ENCODE assay signal across 1 cellular context in genomic region chr4:153143527-153144348, GRCh38.
TF ChIP-seq lines count a peak whose summit lies in the region.

No MANE protein-coding gene starts in this region.

TF ChIP-seq in K562, 482 proteins besides CTCF, POLR2A, EP300 and RAD21 (continued from another document):
- TF ChIP-seq GTF2F1 (IDR thresholded peaks at IDR 0.05; ENCODE audit: low read depth, low read length): no peak
- TF ChIP-seq USF1 (CRISPR knock-in tag; IDR thresholded peaks at IDR 0.05): no peak
- no peak; the same call in 1 of the 2 replicates for TF ChIP-seq FOXJ2 (tag; IDR thresholded peaks at IDR 0.05)
- 0 out of 2 replicates have a peak, but pooled peaks have one; percentile 30 for TF ChIP-seq ZBTB40 (IDR thresholded peaks at IDR 0.05)
- TF ChIP-seq ZBTB40 (CRISPR knock-in tag; IDR thresholded peaks at IDR 0.05): no peak
- no peak for TF ChIP-seq CXXC5 (CRISPR knock-in tag; IDR thresholded peaks at IDR 0.05)
- no peak for TF ChIP-seq HMG20A (CRISPR knock-in tag; conservative IDR thresholded peaks at IDR 0.05)
- no peak for TF ChIP-seq GABPB1 (CRISPR knock-in tag; IDR thresholded peaks at IDR 0.05)
